ENCODE assay signal across 18 cellular contexts in the genomic region with DNA sequence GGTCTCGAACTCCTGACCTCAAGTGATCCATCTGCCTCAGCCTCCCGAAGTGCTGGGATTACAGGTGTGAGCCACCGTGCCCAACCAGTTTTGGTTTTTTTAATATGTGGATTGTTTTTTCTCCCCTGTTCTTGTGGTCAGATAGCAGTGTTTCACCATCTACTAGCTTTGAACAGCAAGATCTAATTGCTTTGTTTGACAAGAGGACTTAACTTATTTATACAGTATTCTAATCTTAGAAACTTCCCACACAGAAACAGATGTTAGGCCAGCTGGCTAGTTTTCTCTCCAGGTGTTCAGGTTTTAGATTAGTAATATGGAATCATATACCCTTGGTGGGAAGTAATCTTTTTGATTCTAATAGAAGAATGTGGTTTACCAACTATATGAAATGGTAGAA. TPM values are rescaled to one million over a fixed set of nuclear protein-coding genes. Genes with fewer than 3 reads are reported as not detected.
DNase-seq lines count a peak whose midpoint lies in the region; ATAC-seq and TF ChIP-seq lines count a peak whose summit lies in the region.
"Had no signal": no experiment of that assay in that cellular context is flagged by ENCODE, and none has a peak within 500 bp of the region (broad histone marks: within the 10 kb centered on the region; RNA-seq: fewer than 3 reads in every experiment).

No MANE protein-coding gene starts in this region.

- H3K9me3 Mint-ChIP-seq in mesothelial cell of epicardium, result no peaks in the 10 kb centered on the region
- H3K9me3 Mint-ChIP-seq in activated CD4-positive, alpha-beta T cell treated with anti-CD3 and anti-CD28 coated beads, Interleukin-2, amount 10 ng/mL, durations not matched to agents 7 days and 5 days, result no peaks in the 10 kb centered on the region
- H3K9me3 Mint-ChIP-seq: CD8-positive, alpha-beta memory T cell; GM23338 had no signal

- DNase-seq in NCI-H1694 (lab: John Stamatoyannopoulos, UW) (peak; percentile 2), NCI-H1694 treated with DMSO at 0.1 percent for 48 hours (lab: John Stamatoyannopoulos, UW) (no peak), IMR-90 (peak; percentile 43), NCI-H82 treated with DMSO at 0.1 percent for 48 hours (lab: John Stamatoyannopoulos, UW; ENCODE audit: unreplicated experiment) (peak; percentile 11), body of pancreas (peak in 3 of 4 donors; percentile 32 to 43 (median 33)), GM13977 (ENCODE audit: low spot score) (no peak), mesothelial cell of epicardium (ENCODE audit: low spot score in 2 of 2, unreplicated experiment in 2 of 2) (no peak)
- no peak for DNase-seq in activated CD4-positive, alpha-beta T cell treated with anti-CD3 and anti-CD28 coated beads, Interleukin-2, amount 10 ng/mL, durations not matched to agents 7 days and 5 days
- DNase-seq: 8988T; AML-193; Caco-2; CD8-positive, alpha-beta memory T cell; DMS79 treated with DMSO at 0.1 percent for 48 hours; EL; H7 had no signal

- H3K4me3 ChIP-seq in IMR-90 (ENCODE audit: insufficient read depth, low read depth, low read length) (no peak overlapping the region), body of pancreas (no peak overlapping the region)
- H3K4me3 ChIP-seq: BLaER1, GM23338 had no signal

- H3K4me3 Mint-ChIP-seq in mesothelial cell of epicardium, result no peak overlapping the region
- H3K4me3 Mint-ChIP-seq in activated CD4-positive, alpha-beta T cell treated with anti-CD3 and anti-CD28 coated beads, Interleukin-2, amount 10 ng/mL, durations not matched to agents 7 days and 5 days, result no peak overlapping the region
- H3K4me3 Mint-ChIP-seq: CD8-positive, alpha-beta memory T cell; GM23338 had no signal

- no peak overlapping the region for H3K56ac ChIP-seq in IMR-90 (ENCODE audit: extremely low read depth, insufficient read depth, low read length)

- H3K9ac ChIP-seq in IMR-90 (ENCODE audit: low read depth, low read length), result no peak overlapping the region
- H3K9ac ChIP-seq: BLaER1 had no signal

- no peak overlapping the region for H2BK5ac ChIP-seq in IMR-90 (ENCODE audit: low read depth, low read length, poor library complexity, severe bottlenecking)

- no peak for ATAC-seq in IMR-90 (ENCODE audit: low read depth)
- ATAC-seq in body of pancreas, result peak; percentile 83
- ATAC-seq: GM23338 had no signal

- POLR2A ChIA-PET in IMR-90 (lab: Charles Lee; ENCODE audit: unreplicated experiment), result no interaction called here
- POLR2A ChIA-PET in activated CD4-positive, alpha-beta T cell treated with anti-CD3 and anti-CD28 coated beads, Interleukin-2, amount 10 ng/mL, durations not matched to agents 7 days and 5 days (lab: Charles Lee), result no interaction called here

- H3K18ac ChIP-seq in IMR-90 (ENCODE audit: low read depth, low read length), result no peak overlapping the region

- TF ChIP-seq CTCF in IMR-90 (conservative IDR thresholded peaks at IDR 0.05; ENCODE audit: low read depth, low read length) (no peak), body of pancreas (IDR thresholded peaks at IDR 0.05) (no peak), GM13977 (IDR thresholded peaks at IDR 0.05; ENCODE audit: extremely low read depth, insufficient read depth, missing control alignments) (no peak), mesothelial cell of epicardium (IDR thresholded peaks at IDR 0.05; ENCODE audit: unreplicated experiment) (no peak)

- no peak overlapping the region for H3K14ac ChIP-seq in IMR-90 (replicated peaks; ENCODE audit: low read depth, low read length)

- no peak overlapping the region for H3K27ac Mint-ChIP-seq in mesothelial cell of epicardium
- H3K27ac Mint-ChIP-seq in activated CD4-positive, alpha-beta T cell treated with anti-CD3 and anti-CD28 coated beads, Interleukin-2, amount 10 ng/mL, durations not matched to agents 7 days and 5 days, result no peak overlapping the region
- H3K27ac Mint-ChIP-seq: GM23338 had no signal

- H4K5ac ChIP-seq in IMR-90 (ENCODE audit: low read depth, low read length), result no peak overlapping the region

- no peak overlapping the region for H3K4me2 ChIP-seq in IMR-90 (ENCODE audit: low read depth, low read length)
- H3K4me2 ChIP-seq: BLaER1, GM23338 had no signal

- dilution Hi-C loops in IMR-90 (cut with HindIII; ENCODE audit: low sequenced_read_pairs, unreplicated experiment), result no loop called here

- H2AFZ ChIP-seq in IMR-90 (replicated peaks; ENCODE audit: low read length, poor library complexity), result no peak overlapping the region
- H2AFZ ChIP-seq: GM23338 had no signal

- no peaks in the 10 kb centered on the region for H3K27me3 Mint-ChIP-seq in mesothelial cell of epicardium (ENCODE audit: low read depth)
- no peaks in the 10 kb centered on the region for H3K27me3 Mint-ChIP-seq in activated CD4-positive, alpha-beta T cell treated with anti-CD3 and anti-CD28 coated beads, Interleukin-2, amount 10 ng/mL, durations not matched to agents 7 days and 5 days

- H3K4ac ChIP-seq in IMR-90 (ENCODE audit: low read depth, low read length), result no peak overlapping the region

- in situ Hi-C loops in IMR-90 (cut with MboI; ENCODE audit: low sequenced_read_pairs), result no loop called here
- in situ Hi-C loops in GM13977 (cut with MboI; ENCODE audit: low pct_unique_long_range_greater_than_20kb, low sequenced_read_pairs, unreplicated experiment), result no loop called here

- 100% methylated on average over 1 of the region's 3 CpGs; no CpG with 5 or more reads in 1 of the 2 experiments for WGBS in IMR-90 (ENCODE audit: extremely low coverage in 2 of 2, insufficient read length in 1 of 2), 2 experiments
- 33 to 40% methylated on average over 3 of the region's 3 CpGs for WGBS in body of pancreas, 2 donors

- H3K4me1 ChIP-seq in IMR-90 (ENCODE audit: control insufficient read depth, insufficient read depth, low read length) (no peaks in the 10 kb centered on the region), body of pancreas (peaks cover 20% of the 10 kb centered on the region)
- H3K4me1 ChIP-seq: Caco-2 had no signal

- H4K20me1 ChIP-seq in IMR-90 (ENCODE audit: insufficient read depth, low read length), result no peaks in the 10 kb centered on the region
- H4K20me1 ChIP-seq: BLaER1 had no signal

- H3K27me3 ChIP-seq in IMR-90 (ENCODE audit: control insufficient read depth, insufficient read depth, low read length) (no peaks in the 10 kb centered on the region), body of pancreas (no peaks in the 10 kb centered on the region)
- H3K27me3 ChIP-seq: BLaER1 had no signal

- CTCF ChIA-PET in IMR-90 (lab: Yijun Ruan, JAX), result no interaction called here
- CTCF ChIA-PET in activated CD4-positive, alpha-beta T cell treated with anti-CD3 and anti-CD28 coated beads, Interleukin-2, amount 10 ng/mL, durations not matched to agents 7 days and 5 days (lab: Charles Lee), result interaction anchor here (0.6 kb wide), 1 partner anchor 12 kb away, joined by 5 read pairs; no protein-coding TSS in a partner anchor

- peaks cover 12% of the 10 kb centered on the region; the same call in 1 of the 2 replicates for H3K9me1 ChIP-seq in IMR-90 (ENCODE audit: insufficient read depth, low read length)

- H3K36me3 ChIP-seq in IMR-90 (ENCODE audit: control insufficient read depth, insufficient read depth, low read length), result peaks cover 1% of the 10 kb centered on the region; the same call in 1 of the 2 replicates
- peaks cover 0 to 2% of the 10 kb centered on the region in 2 donors for H3K36me3 ChIP-seq in body of pancreas (replicated peaks in 1 of 2; ENCODE audit: insufficient read depth in 1 of 2, low read depth in 2 of 2)

- no peaks in the 10 kb centered on the region for H3K9me3 ChIP-seq in IMR-90 (ENCODE audit: control insufficient read depth, insufficient read depth, low read length)
- no peaks in the 10 kb centered on the region for H3K9me3 ChIP-seq in body of pancreas
- H3K9me3 ChIP-seq: BLaER1, Caco-2 had no signal

- H2BK20ac ChIP-seq in IMR-90 (ENCODE audit: low read depth, low read length), result no peak overlapping the region

- no peak overlapping the region for H4K8ac ChIP-seq in IMR-90 (ENCODE audit: low read depth in 2 of 2, low read length in 2 of 2)

- H2BK15ac ChIP-seq in IMR-90 (ENCODE audit: low read depth, low read length), result no peak overlapping the region

- H2AK5ac ChIP-seq in IMR-90 (ENCODE audit: low read depth, low read length), result no peak overlapping the region

- no peak overlapping the region for H3K23ac ChIP-seq in IMR-90 (ENCODE audit: low read depth, low read length)

- no peak overlapping the region for H4K91ac ChIP-seq in IMR-90 (ENCODE audit: insufficient read depth, low read depth, low read length)

- TF ChIP-seq RAD21 in IMR-90 (IDR thresholded peaks at IDR 0.05; ENCODE audit: low read length), result no peak

- H3K79me1 ChIP-seq in IMR-90 (ENCODE audit: low read depth in 1 of 2, low read length in 2 of 2), result peaks cover 7 to 8% of the 10 kb centered on the region in 2 experiments; a peak in 2 of 4 replicates

- BruUV-seq in IMR-90 (replicated peaks; lab: Mats Ljungman, UMichigan), result no TSS peak

- no peaks in the 10 kb centered on the region for H3K36me3 Mint-ChIP-seq in mesothelial cell of epicardium
- H3K36me3 Mint-ChIP-seq in activated CD4-positive, alpha-beta T cell treated with anti-CD3 and anti-CD28 coated beads, Interleukin-2, amount 10 ng/mL, durations not matched to agents 7 days and 5 days (ENCODE audit: low read depth), result no peaks in the 10 kb centered on the region

- no peak for TF ChIP-seq POLR2A in IMR-90 (IDR thresholded peaks at IDR 0.05; ENCODE audit: low read depth, low read length)
- no peak for TF ChIP-seq POLR2A in body of pancreas (IDR thresholded peaks at IDR 0.05)

- H3K27ac ChIP-seq in IMR-90 (ENCODE audit: insufficient read depth, low read length), result no peak overlapping the region
- H3K27ac ChIP-seq in body of pancreas, result peak overlapping the region in 1 of 4 donors; percentile 49
- H3K27ac ChIP-seq: BLaER1, HL-60 had no signal

- intact Hi-C loops in IMR-90 (cut with micrococcal nuclease), result no loop called here
- intact Hi-C loops in body of pancreas (cut with DNase I), result no loop called here

- no peak overlapping the region for H2BK120ac ChIP-seq in IMR-90 (ENCODE audit: low read depth, low read length)

- no peak overlapping the region for H2AK9ac ChIP-seq in IMR-90 (replicated peaks; ENCODE audit: low read depth, low read length, poor library complexity)

- no peaks in the 10 kb centered on the region for H3K4me1 Mint-ChIP-seq in mesothelial cell of epicardium
- no peaks in the 10 kb centered on the region for H3K4me1 Mint-ChIP-seq in activated CD4-positive, alpha-beta T cell treated with anti-CD3 and anti-CD28 coated beads, Interleukin-2, amount 10 ng/mL, durations not matched to agents 7 days and 5 days
- H3K4me1 Mint-ChIP-seq: CD8-positive, alpha-beta memory T cell had no signal

TF ChIP-seq in IMR-90, 13 proteins besides CTCF, POLR2A, EP300 and RAD21 (continues in another document):
- TF ChIP-seq MAZ (IDR thresholded peaks at IDR 0.05; ENCODE audit: borderline replicate concordance, low read depth, low read length), result no peak
- no peak for TF ChIP-seq CHD1 (IDR thresholded peaks at IDR 0.05; ENCODE audit: low read depth, low read length)

RNA-seq across cellular contexts. Expression of a gene that starts 12.9 kb away (rescaled TPM):
- total RNA-seq in IMR-90 (2012; rRNA removed) (2.5 and 9.7 TPM in 2 replicates), body of pancreas (10 to 100 TPM in 1 of 2 donors, 1 to 10 TPM in 1; 3.6 to 14.5 TPM), mesothelial cell of epicardium (10.1 to 11.4 TPM (median 11.3 TPM) in 3 replicates)
- polyA plus RNA-seq in IMR-90 (2012; rRNA removed), result 7.3 and 9.5 TPM in 2 replicates
- polyA plus RNA-seq in IMR-90 (2012; cell fraction: cytosol; rRNA removed), result 6.3 and 10.1 TPM in 2 replicates
- 1.6 and 3.2 TPM in 2 replicates for polyA plus RNA-seq in IMR-90 (2012; cell fraction: nucleus; rRNA removed; ENCODE audit: low replicate concordance)
- total RNA-seq in activated CD4-positive, alpha-beta T cell treated with anti-CD3 and anti-CD28 coated beads, Interleukin-2, amount 10 ng/mL, durations not matched to agents 7 days and 5 days, result 10 to 100 TPM; 11.5 to 12.8 TPM

Comparison
In these comparisons a context has a peak if more than half of its experiments do, and no peak if none do; other contexts are left out.
1. DNase-seq: peak in NCI-H1694 (single experiment), IMR-90 (single experiment), NCI-H82 treated with DMSO at 0.1 percent for 48 hours (single experiment) and body of pancreas (3 of 4); none in NCI-H1694 treated with DMSO at 0.1 percent for 48 hours (single experiment), GM13977 (single experiment), mesothelial cell of epicardium (0 of 2) and activated CD4-positive, alpha-beta T cell treated with anti-CD3 and anti-CD28 coated beads, Interleukin-2, amount 10 ng/mL, durations not matched to agents 7 days and 5 days (single experiment).